16 cellular contexts compared by ENCODE assay signal in the genomic region with DNA sequence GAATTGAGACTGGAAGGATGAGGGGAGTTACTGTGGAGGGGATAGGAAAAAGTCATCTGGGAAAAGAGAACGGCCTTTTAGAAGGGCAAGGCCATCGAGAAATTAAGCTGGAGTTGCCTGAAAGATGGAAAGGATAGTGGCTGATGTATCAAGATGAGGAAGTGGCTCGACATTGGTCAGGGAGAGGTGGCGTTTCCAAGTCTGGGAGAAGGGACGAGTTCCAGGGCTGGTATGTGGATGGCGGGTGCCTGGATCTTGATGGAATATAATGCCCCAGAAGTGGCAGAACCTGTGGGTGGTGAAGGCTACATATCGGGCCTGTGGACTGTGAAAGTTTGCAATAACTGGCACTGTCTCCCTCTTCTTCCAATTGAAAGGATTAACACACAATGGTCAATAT. TPM values are rescaled to one million over a fixed set of nuclear protein-coding genes. Genes with fewer than 3 reads are reported as not detected.
A peak's percentile ranks its signal among the peaks of the same experiment; 100 is the strongest.
DNase-seq lines count a peak whose midpoint lies in the region; ATAC-seq, FAIRE-seq and TF ChIP-seq lines count a peak whose summit lies in the region.
"Had no signal": no experiment of that assay in that cellular context is flagged by ENCODE, and none has a peak within 500 bp of the region (broad histone marks: within the 10 kb centered on the region; RNA-seq: fewer than 3 reads in every experiment).

No MANE protein-coding gene starts in this region.

- no peak for TF ChIP-seq POLR2A in K562 (conservative IDR thresholded peaks at IDR 0.05)

- H3K27ac Mint-ChIP-seq in CD4-positive, CD25-positive, alpha-beta regulatory T cell: peak overlapping the region; percentile 83 to 86 (median 85)
- peak overlapping the region in 3 of 8 donors; percentile 3 to 95 (median 74) for H3K27ac Mint-ChIP-seq in CD8-positive, alpha-beta memory T cell
- peak overlapping the region; percentile 8 for H3K27ac Mint-ChIP-seq in nephron progenitor cell
- H3K27ac Mint-ChIP-seq in activated naive CD8-positive, alpha-beta T cell treated with anti-CD3 and anti-CD28 coated beads, Interleukin-2, amount 50 U/mL, for 24 hours: no peak overlapping the region

- H3K27me3 Mint-ChIP-seq in CD4-positive, CD25-positive, alpha-beta regulatory T cell: peaks cover 46% of the 10 kb centered on the region
- peaks cover 3 to 12% of the 10 kb centered on the region in 2 donors for H3K27me3 Mint-ChIP-seq in CD8-positive, alpha-beta memory T cell
- peaks cover 8% of the 10 kb centered on the region for H3K27me3 Mint-ChIP-seq in nephron progenitor cell (ENCODE audit: low read depth, poor library complexity)
- peaks cover 3% of the 10 kb centered on the region for H3K27me3 Mint-ChIP-seq in activated naive CD8-positive, alpha-beta T cell treated with anti-CD3 and anti-CD28 coated beads, Interleukin-2, amount 50 U/mL, for 24 hours

- no peak overlapping the region for H3K4me2 ChIP-seq in K562 (ENCODE audit: insufficient read depth, low read length)

- ATAC-seq in CD4-positive, CD25-positive, alpha-beta regulatory T cell (ENCODE audit: low read depth in 2 of 2): no peak
- ATAC-seq in K562 (no peak), Right ventricle myocardium superior (ENCODE audit: poor library complexity) (no peak)
- no peak for ATAC-seq in activated naive CD8-positive, alpha-beta T cell treated with anti-CD3 and anti-CD28 coated beads, Interleukin-2, amount 50 U/mL, for 24 hours

- no peak overlapping the region for H3K27ac ChIP-seq in CD4-positive, CD25-positive, alpha-beta regulatory T cell (ENCODE audit: insufficient read depth, low read length, poor library complexity, severe bottlenecking)
- H3K27ac ChIP-seq in CD8-positive, alpha-beta memory T cell (ENCODE audit: low read depth, low read length): no peak overlapping the region
- H3K27ac ChIP-seq in K562 (ENCODE audit: extremely low read depth, low read depth, low read length): no peak overlapping the region

- H3K27me3 ChIP-seq in CD4-positive, CD25-positive, alpha-beta regulatory T cell (ENCODE audit: control insufficient read depth, insufficient read depth, low read length): peaks cover 6% of the 10 kb centered on the region
- H3K27me3 ChIP-seq in CD8-positive, alpha-beta memory T cell (ENCODE audit: insufficient read depth, low read length, poor library complexity, severe bottlenecking): no peaks in the 10 kb centered on the region
- H3K27me3 ChIP-seq in K562 (ENCODE audit: control insufficient read depth in 2 of 2, insufficient read depth in 2 of 2, low read length in 2 of 2): no peaks in the 10 kb centered on the region; a peak in 1 of 5 replicates
- H3K27me3 ChIP-seq: BE2C had no signal

- POLR2A ChIA-PET in CD8-positive, alpha-beta memory T cell (lab: Charles Lee): interaction anchor here (0.9 kb wide), 1 partner anchor 42 kb away, joined by 3 read pairs; no protein-coding TSS in a partner anchor
- POLR2A ChIA-PET in K562 (lab: Yijun Ruan, JAX): interaction anchor here (0.8 to 1.0 kb wide), 2 partner anchors 33 to 212 kb away, joined by 3 to 4 read pairs; no protein-coding TSS in a partner anchor

- H3K9me3 ChIP-seq in CD4-positive, CD25-positive, alpha-beta regulatory T cell (ENCODE audit: control insufficient read depth in 2 of 2, low read length in 2 of 2): no peaks in the 10 kb centered on the region
- no peaks in the 10 kb centered on the region for H3K9me3 ChIP-seq in CD8-positive, alpha-beta memory T cell (ENCODE audit: low read length)
- no peaks in the 10 kb centered on the region for H3K9me3 ChIP-seq in K562 (replicated peaks; ENCODE audit: control insufficient read depth, insufficient read depth, low read depth, low read length)
- H3K9me3 ChIP-seq: BE2C had no signal

- no peak overlapping the region for H3K4me3 ChIP-seq in CD4-positive, CD25-positive, alpha-beta regulatory T cell (ENCODE audit: low read depth, low read length)
- no peak overlapping the region for H3K4me3 ChIP-seq in CD8-positive, alpha-beta memory T cell (ENCODE audit: low read length)
- H3K4me3 ChIP-seq in K562: no peak overlapping the region

- no peak for DNase-seq in CD4-positive, CD25-positive, alpha-beta regulatory T cell
- DNase-seq in CD8-positive, alpha-beta memory T cell: no peak
- DNase-seq in K562 (ENCODE audit: extremely low read depth in 1 of 4, low spot score in 3 of 4): no peak
- DNase-seq in nephron progenitor cell: no peak
- DNase-seq in Right ventricle myocardium superior: no peak
- no peak for DNase-seq in activated naive CD8-positive, alpha-beta T cell treated with anti-CD3 and anti-CD28 coated beads, Interleukin-2, amount 50 U/mL, for 24 hours
- no peak for DNase-seq in iPS-NIHi7 (ENCODE audit: extremely low spot score)
- DNase-seq: ACHN, BE2C, DMS53, H9, NCI-H146, NCI-H2081 treated with DMSO at 0.1 percent for 48 hours, NCI-H524, SHP77 treated with DMSO at 0.1 percent for 48 hours had no signal

- H3K9ac ChIP-seq in K562 (ENCODE audit: insufficient read depth in 1 of 2, low read depth in 2 of 2, low read length in 2 of 2): no peak overlapping the region

- TF ChIP-seq CTCF in K562 (IDR thresholded peaks at IDR 0.05 in 2 of 3, conservative IDR thresholded peaks at IDR 0.05 in 1 of 3; ENCODE audit: insufficient read depth in 2 of 3, low read depth in 1 of 3, low read length in 3 of 3) (no peak), nephron progenitor cell (IDR thresholded peaks at IDR 0.05) (no peak)

- no peaks in the 10 kb centered on the region for H4K20me1 ChIP-seq in K562 (replicated peaks; ENCODE audit: control insufficient read depth, insufficient read depth, low read length)

- 69% methylated on average over 7 of the region's 7 CpGs for WGBS in K562 (ENCODE audit: insufficient coverage, low coverage, missing lambda C conversion rate)

- no peaks in the 10 kb centered on the region for H3K9me1 ChIP-seq in K562 (ENCODE audit: control insufficient read depth, insufficient read depth, low read length)

- intact Hi-C loops in K562 (cut with micrococcal nuclease) (loop anchor here (10.0 kb wide), 3 partner anchors 237 to 503 kb away; no protein-coding TSS in a partner anchor), Right ventricle myocardium superior (cut with DNase I) (no loop called here)

- CTCF ChIA-PET in CD8-positive, alpha-beta memory T cell (lab: Charles Lee): interaction anchor here (3.7 to 6.6 kb wide), 2 partner anchors 11 to 43 kb away, joined by 38 to 94 read pairs; partner anchors contain the start of gene NOL7
- CTCF ChIA-PET in K562 (lab: Yijun Ruan, JAX; ENCODE audit: low intra/inter-chr PET ratio): no interaction called here

- H2AFZ ChIP-seq in K562 (ENCODE audit: low read depth, low read length): no peak overlapping the region

- H3K79me2 ChIP-seq in K562 (ENCODE audit: control insufficient read depth, insufficient read depth, low read length): peaks cover 16% of the 10 kb centered on the region

- H3K4me1 ChIP-seq in CD4-positive, CD25-positive, alpha-beta regulatory T cell (ENCODE audit: control insufficient read depth, insufficient read depth, low read length, poor library complexity, severe bottlenecking): peaks cover 5% of the 10 kb centered on the region
- H3K4me1 ChIP-seq in CD8-positive, alpha-beta memory T cell (ENCODE audit: insufficient read depth, low read length): peaks cover 10% of the 10 kb centered on the region
- peaks cover 17 to 20% of the 10 kb centered on the region in 2 experiments for H3K4me1 ChIP-seq in K562 (replicated peaks in 1 of 2; ENCODE audit: control insufficient read depth in 2 of 2, insufficient read depth in 2 of 2, low read length in 2 of 2)
- H3K4me1 ChIP-seq: BE2C had no signal

- no peaks in the 10 kb centered on the region for H3K36me3 ChIP-seq in CD4-positive, CD25-positive, alpha-beta regulatory T cell (ENCODE audit: control insufficient read depth, insufficient read depth, low read length)
- no peaks in the 10 kb centered on the region for H3K36me3 ChIP-seq in CD8-positive, alpha-beta memory T cell (ENCODE audit: insufficient read depth, low read length)
- H3K36me3 ChIP-seq in K562 (ENCODE audit: control insufficient read depth, insufficient read depth, low read length): no peaks in the 10 kb centered on the region
- H3K36me3 ChIP-seq: BE2C had no signal

- peaks cover 7 to 35% (median 22%) of the 10 kb centered on the region in 4 donors for H3K4me1 Mint-ChIP-seq in CD4-positive, CD25-positive, alpha-beta regulatory T cell
- H3K4me1 Mint-ChIP-seq in CD8-positive, alpha-beta memory T cell: peaks cover 21 to 31% (median 29%) of the 10 kb centered on the region in 3 donors
- H3K4me1 Mint-ChIP-seq in nephron progenitor cell: peaks cover 35% of the 10 kb centered on the region
- H3K4me1 Mint-ChIP-seq in activated naive CD8-positive, alpha-beta T cell treated with anti-CD3 and anti-CD28 coated beads, Interleukin-2, amount 50 U/mL, for 24 hours: peaks cover 28% of the 10 kb centered on the region

- no TSS peak for BruUV-seq in K562 (replicated peaks; lab: Mats Ljungman, UMichigan)

- H3K4me3 Mint-ChIP-seq in CD4-positive, CD25-positive, alpha-beta regulatory T cell: peak overlapping the region in 3 of 4 donors; percentile 42 to 99 (median 90)
- H3K4me3 Mint-ChIP-seq in CD8-positive, alpha-beta memory T cell: peak overlapping the region in 5 of 7 donors; percentile 27 to 92 (median 83)
- peak overlapping the region; percentile 93 for H3K4me3 Mint-ChIP-seq in nephron progenitor cell
- no peak overlapping the region for H3K4me3 Mint-ChIP-seq in activated naive CD8-positive, alpha-beta T cell treated with anti-CD3 and anti-CD28 coated beads, Interleukin-2, amount 50 U/mL, for 24 hours

- no peaks in the 10 kb centered on the region for H3K9me3 Mint-ChIP-seq in CD4-positive, CD25-positive, alpha-beta regulatory T cell
- no peaks in the 10 kb centered on the region for H3K9me3 Mint-ChIP-seq in CD8-positive, alpha-beta memory T cell
- peaks cover 13% of the 10 kb centered on the region for H3K9me3 Mint-ChIP-seq in nephron progenitor cell
- no peaks in the 10 kb centered on the region for H3K9me3 Mint-ChIP-seq in activated naive CD8-positive, alpha-beta T cell treated with anti-CD3 and anti-CD28 coated beads, Interleukin-2, amount 50 U/mL, for 24 hours

- in situ Hi-C loops in K562 (cut with MboI): no loop called here

- TF ChIP-seq RAD21 in K562 (CRISPR knock-in tag; conservative IDR thresholded peaks at IDR 0.05 in 1 of 2, IDR thresholded peaks at IDR 0.05 in 1 of 2): no peak

- H3K36me3 Mint-ChIP-seq in CD4-positive, CD25-positive, alpha-beta regulatory T cell: no peaks in the 10 kb centered on the region
- H3K36me3 Mint-ChIP-seq in CD8-positive, alpha-beta memory T cell: peaks cover 0 to 9% (median 0%) of the 10 kb centered on the region in 3 donors
- H3K36me3 Mint-ChIP-seq in nephron progenitor cell (ENCODE audit: low read depth): peaks cover 12% of the 10 kb centered on the region
- H3K36me3 Mint-ChIP-seq in activated naive CD8-positive, alpha-beta T cell treated with anti-CD3 and anti-CD28 coated beads, Interleukin-2, amount 50 U/mL, for 24 hours (ENCODE audit: low read depth): no peaks in the 10 kb centered on the region

- no peak for FAIRE-seq in K562 (lab: Jason Lieb, UNC)
- FAIRE-seq: RCC 7860 had no signal

- TF ChIP-seq EP300 in K562 (IDR thresholded peaks at IDR 0.05; ENCODE audit: low read length): no peak

RNA-seq across cellular contexts. Expression of gene SIRT5, which starts 2.2 kb away (rescaled TPM):
- 8.2 TPM for total RNA-seq in CD4-positive, CD25-positive, alpha-beta regulatory T cell
- 10 to 100 TPM in 3 of 4 donors, 1 to 10 TPM in 1; 9.7 to 12.5 (median 11.2) TPM for polyA plus RNA-seq in CD4-positive, CD25-positive, alpha-beta regulatory T cell
- 10 to 100 TPM in 1 of 2 experiments, 1 to 10 TPM in 1; 8.2 to 10.7 TPM for total RNA-seq in CD8-positive, alpha-beta memory T cell
- polyA plus RNA-seq in CD8-positive, alpha-beta memory T cell: 9.7 TPM
- 14.1 and 21.0 TPM in 2 replicates for total RNA-seq in K562 (2011; cell fraction: chromatin; rRNA removed; ENCODE audit: low replicate concordance)
- 9.3 and 10.0 TPM in 2 replicates for total RNA-seq in K562 (2011; cell fraction: nucleolus; rRNA removed)
- 16.4 and 25.4 TPM in 2 replicates for total RNA-seq in K562 (2011; cell fraction: nucleoplasm; rRNA removed)
- total RNA-seq in K562 (2014; rRNA removed): 7.4 and 8.6 TPM in 2 replicates
- 11.6 and 15.0 TPM in 2 replicates for total RNA-seq in K562 (2014; rRNA removed; fragmentation: Illumina TruSeq; extraction: Trizol)
- total RNA-seq in K562 (2015; rRNA removed; fragmentation: Illumina TruSeq; extraction: Trizol): 10.0 and 13.4 TPM in 2 replicates
- 8.6 and 8.7 TPM in 2 replicates for total RNA-seq in K562 (2021)
- 9.2 and 11.4 TPM in 2 replicates for polyA plus RNA-seq in K562 (2011; rRNA removed)
- polyA plus RNA-seq in K562 (2011; cell fraction: cytosol; rRNA removed): 7.1 and 7.7 TPM in 2 replicates
- 11.8 and 16.3 TPM in 2 replicates for polyA plus RNA-seq in K562 (2011; cell fraction: nucleus; rRNA removed)
- 9.1 and 15.2 TPM in 2 replicates for polyA plus RNA-seq in K562 (2012)
- 12.5 and 15.7 TPM in 2 replicates for polyA plus RNA-seq in K562 (2014; fragmentation: Illumina TruSeq; extraction: Trizol)
- 1 to 10 TPM; 2.1 to 2.3 TPM for polyA plus RNA-seq in K562 (2014; fragmentation: Nextera tagmentation; extraction: Ambion mirVana)
- polyA plus RNA-seq in K562 (2014; rRNA removed): 11.7 and 15.7 TPM in 2 replicates
- polyA minus RNA-seq in K562 (2011; rRNA and poly(A)+ RNA removed): 6.5 TPM in 2 replicates
- polyA minus RNA-seq in K562 (2011; cell fraction: cytosol; rRNA and poly(A)+ RNA removed): 3.3 and 3.4 TPM in 2 replicates
- 7.8 and 8.2 TPM in 2 replicates for polyA minus RNA-seq in K562 (2011; cell fraction: nucleus; rRNA and poly(A)+ RNA removed)
- 53.3 TPM for total RNA-seq in Right ventricle myocardium superior

RNA-seq across cellular contexts. Expression of gene NOL7, which starts 42.9 kb away (rescaled TPM):
- total RNA-seq in CD4-positive, CD25-positive, alpha-beta regulatory T cell: 50.2 TPM
- 100 to 1,000 TPM; 127 to 145 (median 130) TPM for polyA plus RNA-seq in CD4-positive, CD25-positive, alpha-beta regulatory T cell
- 100 to 1,000 TPM; 120 to 122 TPM for total RNA-seq in CD8-positive, alpha-beta memory T cell
- polyA plus RNA-seq in CD8-positive, alpha-beta memory T cell: 137 TPM
- 19.4 and 35.8 TPM in 2 replicates for total RNA-seq in K562 (2011; cell fraction: chromatin; rRNA removed; ENCODE audit: low replicate concordance)
- total RNA-seq in K562 (2011; cell fraction: nucleolus; rRNA removed): 26.6 and 26.8 TPM in 2 replicates
- 28.4 and 33.0 TPM in 2 replicates for total RNA-seq in K562 (2011; cell fraction: nucleoplasm; rRNA removed)
- total RNA-seq in K562 (2014; rRNA removed) (199 and 235 TPM in 2 replicates), K562 (2014; rRNA removed; fragmentation: Illumina TruSeq; extraction: Trizol) (167 and 196 TPM in 2 replicates), K562 (2015; rRNA removed; fragmentation: Illumina TruSeq; extraction: Trizol) (159 and 162 TPM in 2 replicates), K562 (2021) (137 and 146 TPM in 2 replicates), Right ventricle myocardium superior (47.9 TPM)
- polyA plus RNA-seq in K562 (2011; rRNA removed) (47.0 and 79.2 TPM in 2 replicates), K562 (2014; fragmentation: Illumina TruSeq; extraction: Trizol) (157 and 177 TPM in 2 replicates), K562 (2014; fragmentation: Nextera tagmentation; extraction: Ambion mirVana) (10 to 100 TPM; 19.4 to 23.4 TPM), K562 (2014; rRNA removed) (214 TPM in 2 replicates)
- polyA plus RNA-seq in K562 (2011; cell fraction: cytosol; rRNA removed): 31.3 and 35.5 TPM in 2 replicates
- 23.3 and 29.9 TPM in 2 replicates for polyA plus RNA-seq in K562 (2011; cell fraction: nucleus; rRNA removed)
- polyA plus RNA-seq in K562 (2012): 125 and 138 TPM in 2 replicates
- 22.9 and 25.8 TPM in 2 replicates for polyA minus RNA-seq in K562 (2011; rRNA and poly(A)+ RNA removed)
- polyA minus RNA-seq in K562 (2011; cell fraction: cytosol; rRNA and poly(A)+ RNA removed): 20.5 and 24.8 TPM in 2 replicates
- 17.0 and 21.9 TPM in 2 replicates for polyA minus RNA-seq in K562 (2011; cell fraction: nucleus; rRNA and poly(A)+ RNA removed)
